In genomic region chr3:98900265-98901031, GRCh38 we compare ENCODE assay signal across 8 cellular contexts. TPM values are rescaled to one million over a fixed set of nuclear protein-coding genes. Genes with fewer than 3 reads are reported as not detected.
DNase-seq lines count a peak whose midpoint lies in the region; ATAC-seq and TF ChIP-seq lines count a peak whose summit lies in the region.

No MANE protein-coding gene starts in this region.

- peak overlapping the region; percentile 84 for H3K4me3 Mint-ChIP-seq in activated T-cell treated with anti-CD3 and anti-CD28 coated beads, Interleukin-2, amount 50 U/mL, for 24 hours

- H3K4me1 ChIP-seq in tibial nerve: peaks cover 0 to 54% (median 7%) of the 10 kb centered on the region in 4 donors

- no peak for TF ChIP-seq CTCF in tibial nerve (IDR thresholded peaks at IDR 0.05)

- H3K4me1 Mint-ChIP-seq in activated T-cell treated with anti-CD3 and anti-CD28 coated beads, Interleukin-2, amount 50 U/mL, for 24 hours (ENCODE audit: low read depth): peaks cover 24% of the 10 kb centered on the region

- no peaks in the 10 kb centered on the region for H3K9me3 ChIP-seq in tibial nerve

- ATAC-seq in GM21515 (IDR thresholded peaks at IDR 0.05; ENCODE audit: unreplicated experiment) (no peak), GM21381 (IDR thresholded peaks at IDR 0.05; ENCODE audit: unreplicated experiment) (no peak)

- H3K36me3 ChIP-seq in tibial nerve: no peaks in the 10 kb centered on the region

- 4 to 7% methylated on average over 17 of the region's 17 CpGs for WGBS in tibial nerve, 2 donors

- H3K9me3 Mint-ChIP-seq in activated T-cell treated with anti-CD3 and anti-CD28 coated beads, Interleukin-2, amount 50 U/mL, for 24 hours: no peaks in the 10 kb centered on the region

- no peak for TF ChIP-seq POLR2A in tibial nerve (IDR thresholded peaks at IDR 0.05)

- peak overlapping the region; percentile 80 to 98 (median 94) for H3K27ac ChIP-seq in tibial nerve

- no peaks in the 10 kb centered on the region for H3K36me3 Mint-ChIP-seq in activated T-cell treated with anti-CD3 and anti-CD28 coated beads, Interleukin-2, amount 50 U/mL, for 24 hours (ENCODE audit: low read depth)

- peaks cover 23% of the 10 kb centered on the region for H3K27me3 Mint-ChIP-seq in activated T-cell treated with anti-CD3 and anti-CD28 coated beads, Interleukin-2, amount 50 U/mL, for 24 hours

- H3K4me3 ChIP-seq in tibial nerve: peak overlapping the region; percentile 90 to 100 (median 94)

- H3K27me3 ChIP-seq in tibial nerve: no peaks in the 10 kb centered on the region

- H3K27ac Mint-ChIP-seq in activated T-cell treated with anti-CD3 and anti-CD28 coated beads, Interleukin-2, amount 50 U/mL, for 24 hours: no peak overlapping the region

- DNase-seq in activated T-cell treated with anti-CD3 and anti-CD28 coated beads, Interleukin-2, amount 50 U/mL, for 24 hours: no peak
- DNase-seq in activated T-cell treated with anti-CD3 and anti-CD28 coated beads for 4 hours: no peak
- peak; percentile 1 for DNase-seq in activated T-helper 9 cell treated with anti-CD3 and anti-CD28 coated beads, Interleukin-2, amount 50 U/mL, for 16 hours (ENCODE audit: low read depth)
- DNase-seq in kidney tubule cell (ENCODE audit: low spot score): peak; percentile 53
- no peak for DNase-seq in tibial nerve (ENCODE audit: low spot score in 2 of 2)
- DNase-seq in CD1c-positive myeloid dendritic cell (ENCODE audit: extremely low spot score): no peak

- TF ChIP-seq EP300 in tibial nerve (IDR thresholded peaks at IDR 0.05): no peak

RNA-seq across cellular contexts. Expression of gene DCBLD2, which starts 1.0 kb away (rescaled TPM):
- 10 to 100 TPM; 37.8 to 51.9 (median 43.6) TPM for total RNA-seq in tibial nerve

Comparison
In these comparisons a context has a peak if more than half of its experiments do, and no peak if none do; other contexts are left out.
1. DNase-seq: peak in activated T-helper 9 cell treated with anti-CD3 and anti-CD28 coated beads, Interleukin-2, amount 50 U/mL, for 16 hours (single experiment) and kidney tubule cell (single experiment); none in activated T-cell treated with anti-CD3 and anti-CD28 coated beads, Interleukin-2, amount 50 U/mL, for 24 hours (single experiment), activated T-cell treated with anti-CD3 and anti-CD28 coated beads for 4 hours (single experiment), tibial nerve (0 of 2) and CD1c-positive myeloid dendritic cell (single experiment).